19 cellular contexts compared by ENCODE assay signal in genomic region chr12:46490635-46491034, GRCh38.
DNase-seq lines count a peak whose midpoint lies in the region; ATAC-seq and TF ChIP-seq lines count a peak whose summit lies in the region.
"Had no signal": no experiment of that assay in that cellular context is flagged by ENCODE, and none has a peak within 500 bp of the region (broad histone marks: within the 10 kb centered on the region; RNA-seq: fewer than 3 reads in every experiment).

No MANE protein-coding gene starts in this region.

- H3F3A ChIP-seq in SK-N-SH (replicated peaks; ENCODE audit: insufficient read depth): peaks cover 14% of the 10 kb centered on the region

- TF ChIP-seq EP300 in SK-N-SH (IDR thresholded peaks at IDR 0.05; ENCODE audit: borderline replicate concordance in 1 of 2, low read depth in 1 of 2, low read length in 1 of 2): no peak

- no peak overlapping the region for H3K9ac ChIP-seq in SK-N-SH

- peaks cover 3% of the 10 kb centered on the region for H3K9me3 Mint-ChIP-seq in progenitor cell of endocrine pancreas (ENCODE audit: low read depth)
- H3K9me3 Mint-ChIP-seq: H9; neural crest cell; T-helper 1 cell treated with Interleukin-12 subunit alpha and Interleukin-12 subunit beta and Interleukin-4 antibody, amounts not matched to agents 30 μg/mL and 1 μg/mL, for 36 hours had no signal

- POLR2A ChIA-PET in SK-N-SH (lab: Yijun Ruan, JAX): no interaction called here

- peaks cover 27% of the 10 kb centered on the region for H3K4me1 Mint-ChIP-seq in progenitor cell of endocrine pancreas (ENCODE audit: low read depth)
- H3K4me1 Mint-ChIP-seq: neural crest cell had no signal

- H3K36me3 ChIP-seq in SK-N-SH (replicated peaks in 1 of 2; ENCODE audit: control insufficient read depth in 1 of 2, insufficient read depth in 2 of 2, low read length in 1 of 2): no peaks in the 10 kb centered on the region

- H3K27me3 Mint-ChIP-seq in progenitor cell of endocrine pancreas: no peaks in the 10 kb centered on the region
- H3K27me3 Mint-ChIP-seq: activated naive CD8-positive, alpha-beta T cell had no signal

- peak overlapping the region; percentile 21 for H3K27ac Mint-ChIP-seq in progenitor cell of endocrine pancreas
- H3K27ac Mint-ChIP-seq: activated naive CD8-positive, alpha-beta T cell; T-helper 1 cell treated with Interleukin-12 subunit alpha and Interleukin-12 subunit beta and Interleukin-4 antibody, amounts not matched to agents 30 μg/mL and 1 μg/mL, for 36 hours had no signal

- TF ChIP-seq CTCF in AG10803 (conservative IDR thresholded peaks at IDR 0.05; ENCODE audit: low read length): no peak
- no peak for TF ChIP-seq CTCF in SK-N-SH (IDR thresholded peaks at IDR 0.05)
- no peak for TF ChIP-seq CTCF in fibroblast of the aortic adventitia (IDR thresholded peaks at IDR 0.05; ENCODE audit: insufficient read depth, low read length)
- TF ChIP-seq CTCF in progenitor cell of endocrine pancreas (IDR thresholded peaks at IDR 0.05; ENCODE audit: unreplicated experiment): no peak

- no peak overlapping the region for H3K4me3 Mint-ChIP-seq in progenitor cell of endocrine pancreas (ENCODE audit: low read depth)
- H3K4me3 Mint-ChIP-seq: activated naive CD8-positive, alpha-beta T cell; H9; neural crest cell; T-helper 1 cell treated with Interleukin-12 subunit alpha and Interleukin-12 subunit beta and Interleukin-4 antibody, amounts not matched to agents 30 μg/mL and 1 μg/mL, for 36 hours had no signal

- WGBS in SK-N-SH (ENCODE audit: low lambda C conversion rate): 35% methylated on average over 1 of the region's 1 CpG

- H3K4me3 ChIP-seq in AG10803 (ENCODE audit: low read length) (no peak overlapping the region), SK-N-SH (ENCODE audit: low read depth in 2 of 2, low read length in 1 of 2) (no peak overlapping the region), fibroblast of the aortic adventitia (ENCODE audit: low read depth, low read length) (no peak overlapping the region)
- H3K4me3 ChIP-seq: PC-9, skin epidermis had no signal

- H3K79me2 ChIP-seq in SK-N-SH (ENCODE audit: insufficient read depth): no peaks in the 10 kb centered on the region

- no peak for TF ChIP-seq RAD21 in SK-N-SH (IDR thresholded peaks at IDR 0.05; ENCODE audit: low read length)

- no peaks in the 10 kb centered on the region for H3K36me3 Mint-ChIP-seq in progenitor cell of endocrine pancreas (ENCODE audit: insufficient read depth)

- H3K27ac ChIP-seq in SK-N-SH (ENCODE audit: low read depth in 2 of 2, low read length in 1 of 2): peak overlapping the region in 1 of 2 experiments; percentile 49; a peak in 1 of 4 replicates

- 0 out of 2 replicates have a peak overlapping the region, but pooled peaks have one; percentile 15 for H3K4me2 ChIP-seq in SK-N-SH

- H3K9me2 ChIP-seq in SK-N-SH: no peaks in the 10 kb centered on the region

- H3K27me3 ChIP-seq in SK-N-SH (ENCODE audit: insufficient read depth): no peaks in the 10 kb centered on the region

- DNase-seq in AG10803 (ENCODE audit: low read depth) (peak; percentile 75), SK-N-SH (no peak), fibroblast of the aortic adventitia (ENCODE audit: low read depth) (peak; percentile 86), progenitor cell of endocrine pancreas (ENCODE audit: low spot score, unreplicated experiment) (no peak), NCI-H446 (lab: John Stamatoyannopoulos, UW) (no peak), left lobe of liver (ENCODE audit: low spot score) (no peak), NCI-H2107 (lab: John Stamatoyannopoulos, UW) (no peak)
- DNase-seq: activated CD4-positive, CD25-positive, alpha-beta regulatory T cell treated with anti-CD3 and anti-CD28 coated beads, Interleukin-2, amount 50 U/mL, for 72 hours; activated T-cell treated with anti-CD3 and anti-CD28 coated beads for 4 hours; erythroblast; H9; NCI-H524 treated with DMSO at 0.1 percent for 48 hours; PC-9; stimulated activated naive CD4-positive, alpha-beta T cell treated with Interleukin-2 at 50 U/mL for 16 hours had no signal

- CTCF ChIA-PET in SK-N-SH (lab: Yijun Ruan, JAX): no interaction called here

- no peaks in the 10 kb centered on the region for H4K20me1 ChIP-seq in SK-N-SH (ENCODE audit: insufficient read depth)

- peaks cover 2 to 33% of the 10 kb centered on the region in 2 experiments for H3K4me1 ChIP-seq in SK-N-SH (ENCODE audit: control insufficient read depth in 1 of 2, insufficient read depth in 2 of 2, low read depth in 1 of 2, low read length in 1 of 2)

- ATAC-seq in left lobe of liver: no peak
- no peak for ATAC-seq in activated CD4-positive, CD25-positive, alpha-beta regulatory T cell treated with anti-CD3 and anti-CD28 coated beads, Interleukin-2, amount 50 U/mL, for 24 hours

- 0 out of 2 replicates have a peak overlapping the region, but pooled peaks have one; percentile 3 for H2AFZ ChIP-seq in SK-N-SH (ENCODE audit: low read depth)
- H2AFZ ChIP-seq: PC-9 had no signal

- H3K9me3 ChIP-seq in SK-N-SH: no peaks in the 10 kb centered on the region

TF ChIP-seq in SK-N-SH, 30 proteins besides CTCF, POLR2A, EP300 and RAD21:
- TF ChIP-seq FOSL2 (IDR thresholded peaks at IDR 0.05; ENCODE audit: borderline replicate concordance, low read depth) (peak; percentile 6; the same call in 1 of the 2 replicates), RXRA (IDR thresholded peaks at IDR 0.05; ENCODE audit: borderline replicate concordance, low read depth) (no peak)
TF ChIP-seq in SK-N-SH: peak in this region for 1.

Comparison
In these comparisons a context has a peak if more than half of its experiments do, and no peak if none do; other contexts are left out.
1. DNase-seq: peak in AG10803 (single experiment) and fibroblast of the aortic adventitia (single experiment); none in SK-N-SH (single experiment), progenitor cell of endocrine pancreas (single experiment), NCI-H446 (0 of 2), left lobe of liver (single experiment) and NCI-H2107 (single experiment).